In genomic region chr11:2768471-2769408, GRCh38 we compare ENCODE assay signal across 10 cellular contexts.
DNase-seq lines count a peak whose midpoint lies in the region; ATAC-seq and TF ChIP-seq lines count a peak whose summit lies in the region.
"Had no signal": no experiment of that assay in that cellular context is flagged by ENCODE, and none has a peak within 500 bp of the region (broad histone marks: within the 10 kb centered on the region; RNA-seq: fewer than 3 reads in every experiment).

No MANE protein-coding gene starts in this region.

- H3K27ac ChIP-seq in BLaER1 (no peak overlapping the region), PC-3 (ENCODE audit: low read length) (no peak overlapping the region)

- ATAC-seq in PC-3 (peak; percentile 96), natural killer cell (no peak), HG03378 (IDR thresholded peaks at IDR 0.05; ENCODE audit: unreplicated experiment) (no peak), HG02610 (IDR thresholded peaks at IDR 0.05; ENCODE audit: unreplicated experiment) (no peak), HG03521 (IDR thresholded peaks at IDR 0.05; ENCODE audit: unreplicated experiment) (no peak)

- H3K4me1 ChIP-seq in BLaER1 (peaks cover 47% of the 10 kb centered on the region), PC-3 (ENCODE audit: insufficient read depth, low read length) (peaks cover 19% of the 10 kb centered on the region)

- no peaks in the 10 kb centered on the region for H3K36me3 Mint-ChIP-seq in natural killer cell

- H3K27me3 ChIP-seq in BLaER1 (0 out of 2 replicates have a peak, but pooled peaks cover 4% of the 10 kb centered on the region), PC-3 (ENCODE audit: low read length) (no peaks in the 10 kb centered on the region)

- H3K9me3 ChIP-seq in BLaER1 (no peaks in the 10 kb centered on the region), PC-3 (ENCODE audit: low read length) (no peaks in the 10 kb centered on the region)

- DNase-seq in PC-3 (peak; percentile 85), dedifferentiated amniotic fluid mesenchymal stem cell (ENCODE audit: extremely low spot score) (peak; percentile 19), natural killer cell (peak; percentile 11), HuH-7 (ENCODE audit: low spot score) (no peak)
- DNase-seq: hippocampal formation, NCI-H345 had no signal

- POLR2A ChIA-PET in PC-3 (lab: Charles Lee; ENCODE audit: unreplicated experiment), result no interaction called here

- H3K4me2 ChIP-seq in BLaER1, result 0 out of 2 replicates have a peak overlapping the region, but pooled peaks have one; percentile 9
- H3K4me2 ChIP-seq in PC-3 (ENCODE audit: low read length), result peak overlapping the region; percentile 33; the same call in 1 of the 2 replicates

- H3K9me3 Mint-ChIP-seq in natural killer cell, result no peaks in the 10 kb centered on the region

- H4K20me1 ChIP-seq in BLaER1, result no peaks in the 10 kb centered on the region
- no peaks in the 10 kb centered on the region for H4K20me1 ChIP-seq in PC-3 (ENCODE audit: low read length)

- H3K27ac Mint-ChIP-seq in natural killer cell, result no peak overlapping the region

- TF ChIP-seq CTCF in PC-3 (conservative IDR thresholded peaks at IDR 0.05; ENCODE audit: low read depth, low read length) (no peak), natural killer cell (IDR thresholded peaks at IDR 0.05) (no peak)

- peaks cover 25% of the 10 kb centered on the region in 2 donors for H3K27me3 Mint-ChIP-seq in natural killer cell (ENCODE audit: low read depth in 2 of 2)

- H3K79me2 ChIP-seq in PC-3 (ENCODE audit: low read length), result no peaks in the 10 kb centered on the region

- H3K4me3 ChIP-seq in BLaER1, result no peak overlapping the region
- no peak overlapping the region for H3K4me3 ChIP-seq in PC-3 (ENCODE audit: low read length)

- intact Hi-C loops in PC-3 (cut with micrococcal nuclease) (no loop called here), natural killer cell (cut with micrococcal nuclease) (no loop called here)

- H3K9me2 ChIP-seq in PC-3 (replicated peaks; ENCODE audit: low read length), result no peaks in the 10 kb centered on the region

- no peak overlapping the region for H3K4me3 Mint-ChIP-seq in natural killer cell

- H2AFZ ChIP-seq in PC-3 (ENCODE audit: low read length), result no peak overlapping the region

- no TSS peak for BruUV-seq in PC-3 (replicated peaks; lab: Mats Ljungman, UMichigan)

- no peaks in the 10 kb centered on the region for H3K36me3 ChIP-seq in BLaER1
- H3K36me3 ChIP-seq in PC-3 (ENCODE audit: low read depth, low read length), result no peaks in the 10 kb centered on the region

- CTCF ChIA-PET in PC-3 (lab: Charles Lee), result no interaction called here

- H3K4me1 Mint-ChIP-seq in natural killer cell, result no peaks in the 10 kb centered on the region

- no peaks in the 10 kb centered on the region for H3F3A ChIP-seq in PC-3 (ENCODE audit: low read length, unreplicated experiment)

- no peak overlapping the region for H3K9ac ChIP-seq in BLaER1
- no peak overlapping the region for H3K9ac ChIP-seq in PC-3 (ENCODE audit: low read length)
